Comparison of ENCODE assay signal across 19 cellular contexts in the genomic region with DNA sequence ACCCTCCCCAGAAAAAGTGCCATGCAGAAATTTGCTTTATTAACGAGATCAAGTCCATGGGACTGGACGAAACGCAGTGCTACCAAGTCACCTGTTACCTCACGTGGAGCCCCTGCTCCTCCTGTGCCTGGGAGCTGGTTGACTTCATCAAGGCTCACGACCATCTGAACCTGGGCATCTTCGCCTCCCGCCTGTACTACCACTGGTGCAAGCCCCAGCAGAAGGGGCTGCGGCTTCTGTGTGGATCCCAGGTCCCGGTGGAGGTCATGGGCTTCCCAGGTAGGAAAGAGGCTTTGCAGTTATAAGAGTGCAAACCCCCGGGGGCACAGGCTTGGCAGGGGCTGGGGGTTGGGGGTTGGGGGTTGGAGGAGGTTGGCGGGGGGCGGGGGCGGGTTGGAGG. TPM values are rescaled to one million over a fixed set of nuclear protein-coding genes. Genes with fewer than 3 reads are reported as not detected.
"Had no signal": no experiment of that assay in that cellular context is flagged by ENCODE, and none has a peak within 500 bp of the region (broad histone marks: within the 10 kb centered on the region; RNA-seq: fewer than 3 reads in every experiment).

No MANE protein-coding gene starts in this region.

- DNase-seq: activated CD4-positive, alpha-beta memory T cell treated with anti-CD3 and anti-CD28 coated beads, Interleukin-2, amount 10 ng/mL, durations not matched to agents 7 days and 5 days; activated naive CD4-positive, alpha-beta T cell treated with anti-CD3 and anti-CD28 coated beads, Interleukin-2, amount 10 ng/mL, durations not matched to agents 7 days and 5 days; activated T-cell treated with anti-CD3 and anti-CD28 coated beads, Interleukin-2, amount 50 U/mL, for 1 hour; effector CD4-positive, alpha-beta T cell; gastrocnemius medialis; heart right ventricle; mesendoderm; naive thymus-derived CD8-positive, alpha-beta T cell; sigmoid colon; stimulated activated CD4-positive, alpha-beta T cell treated with anti-CD3 and anti-CD28 coated beads, Interleukin-4, amount 100 ng/mL, for 4 hours; stimulated activated naive CD4-positive, alpha-beta T cell treated with Interleukin-2 at 50 U/mL for 16 hours; thyroid gland; WERI-Rb-1 had no signal

- H3K36me3 Mint-ChIP-seq: naive thymus-derived CD8-positive, alpha-beta T cell had no signal

- H3K9me3 ChIP-seq: gastrocnemius medialis, heart right ventricle, sigmoid colon, thyroid gland had no signal

- H3K36me3 ChIP-seq: gastrocnemius medialis, heart right ventricle, sigmoid colon, thyroid gland, WERI-Rb-1 had no signal

- H3K27ac ChIP-seq: gastrocnemius medialis, heart right ventricle, sigmoid colon, thyroid gland, WERI-Rb-1 had no signal

- H3K27me3 Mint-ChIP-seq: activated CD4-positive, alpha-beta memory T cell treated with anti-CD3 and anti-CD28 coated beads, Interleukin-2, amount 10 ng/mL, durations not matched to agents 7 days and 5 days; activated CD4-positive, alpha-beta T cell treated with anti-CD3 and anti-CD28 coated beads for 36 hours; naive thymus-derived CD8-positive, alpha-beta T cell had no signal

- H3K9me3 Mint-ChIP-seq: activated CD4-positive, alpha-beta memory T cell treated with anti-CD3 and anti-CD28 coated beads, Interleukin-2, amount 10 ng/mL, durations not matched to agents 7 days and 5 days; activated naive CD4-positive, alpha-beta T cell treated with anti-CD3 and anti-CD28 coated beads, Interleukin-2, amount 10 ng/mL, durations not matched to agents 7 days and 5 days; naive thymus-derived CD8-positive, alpha-beta T cell had no signal

- H3K27me3 ChIP-seq: gastrocnemius medialis, thyroid gland had no signal

- H3K4me3 Mint-ChIP-seq: activated CD4-positive, alpha-beta T cell treated with anti-CD3 and anti-CD28 coated beads for 36 hours; activated naive CD4-positive, alpha-beta T cell treated with anti-CD3 and anti-CD28 coated beads, Interleukin-2, amount 10 ng/mL, durations not matched to agents 7 days and 5 days had no signal

- H3K4me3 ChIP-seq: gastrocnemius medialis, heart right ventricle, sigmoid colon, thyroid gland had no signal

- H3K4me1 ChIP-seq: gastrocnemius medialis, sigmoid colon had no signal

- H3K27ac Mint-ChIP-seq: activated naive CD4-positive, alpha-beta T cell treated with anti-CD3 and anti-CD28 coated beads, Interleukin-2, amount 10 ng/mL, durations not matched to agents 7 days and 5 days had no signal

- ATAC-seq: activated CD4-positive, alpha-beta T cell treated with anti-CD3 and anti-CD28 coated beads for 36 hours; esophagus mucosa; gastrocnemius medialis; naive thymus-derived CD8-positive, alpha-beta T cell had no signal

RNA-seq across cellular contexts. Expression of a gene that starts 4.2 kb away (rescaled TPM):
- total RNA-seq: cerebellum, esophagus mucosa, gastrocnemius medialis, liver, sigmoid colon, subcutaneous adipose tissue, urinary bladder had no signal
